ENCODE assay signal across 8 cellular contexts in genomic region chr1:30748098-30748698, GRCh38. TPM values are rescaled to one million over a fixed set of nuclear protein-coding genes. Genes with fewer than 3 reads are reported as not detected.
DNase-seq lines count a peak whose midpoint lies in the region; ATAC-seq and TF ChIP-seq lines count a peak whose summit lies in the region.

No MANE protein-coding gene starts in this region.

- H3K27me3 ChIP-seq in DND-41 (ENCODE audit: insufficient read depth, low read length, poor library complexity): no peaks in the 10 kb centered on the region
- H3K27me3 ChIP-seq in BE2C: no peaks in the 10 kb centered on the region

- H3K79me2 ChIP-seq in DND-41 (ENCODE audit: insufficient read depth, low read length): peaks cover 6% of the 10 kb centered on the region; the same call in 1 of the 2 replicates

- DNase-seq in DND-41 (peak; percentile 21), NCI-H1105 treated with DMSO at 0.1 percent for 48 hours (lab: John Stamatoyannopoulos, UW) (peak; percentile 85), BE2C (no peak)
- DNase-seq in activated naive CD8-positive, alpha-beta T cell treated with anti-CD3 and anti-CD28 coated beads for 36 hours: no peak
- no peak for DNase-seq in natural killer cell treated with Interleukin-12 subunit alpha and Interleukin-12 subunit beta and Interleukin-15 and Interleukin-18, amount 100 ng/mL, for 72 hours (ENCODE audit: low spot score)
- no peak for DNase-seq in stimulated activated CD4-positive, alpha-beta T cell treated with anti-CD3 and anti-CD28 coated beads, Interleukin-4, amount 100 ng/mL, for 4 hours

- H2AFZ ChIP-seq in DND-41 (ENCODE audit: low read depth, low read length): no peak overlapping the region

- no peak for ATAC-seq in DND-41 (ENCODE audit: insufficient read depth, low read depth)
- ATAC-seq in natural killer cell treated with Interleukin-12 subunit alpha and Interleukin-12 subunit beta and Interleukin-15 and Interleukin-18, amount 100 ng/mL, for 72 hours: no peak
- ATAC-seq in HG03039 (IDR thresholded peaks at IDR 0.05; ENCODE audit: unreplicated experiment): no peak
- no peak for ATAC-seq in GM19452 (IDR thresholded peaks at IDR 0.05; ENCODE audit: unreplicated experiment)

- H3K36me3 ChIP-seq in DND-41 (ENCODE audit: insufficient read depth, low read length): no peaks in the 10 kb centered on the region
- no peaks in the 10 kb centered on the region for H3K36me3 ChIP-seq in BE2C

- no peaks in the 10 kb centered on the region for H3K27me3 Mint-ChIP-seq in activated naive CD8-positive, alpha-beta T cell treated with anti-CD3 and anti-CD28 coated beads for 36 hours
- no peaks in the 10 kb centered on the region for H3K27me3 Mint-ChIP-seq in natural killer cell treated with Interleukin-12 subunit alpha and Interleukin-12 subunit beta and Interleukin-15 and Interleukin-18, amount 100 ng/mL, for 72 hours

- no peak overlapping the region; the same call in 1 of the 2 replicates for H3K9ac ChIP-seq in DND-41 (ENCODE audit: low read depth, low read length)

- H3K27ac ChIP-seq in DND-41 (ENCODE audit: low read length): peak overlapping the region; percentile 56; the same call in 1 of the 2 replicates

- no peaks in the 10 kb centered on the region for H4K20me1 ChIP-seq in DND-41 (ENCODE audit: insufficient read depth, low read length)

- no peaks in the 10 kb centered on the region for H3K9me3 Mint-ChIP-seq in activated naive CD8-positive, alpha-beta T cell treated with anti-CD3 and anti-CD28 coated beads for 36 hours
- H3K9me3 Mint-ChIP-seq in natural killer cell treated with Interleukin-12 subunit alpha and Interleukin-12 subunit beta and Interleukin-15 and Interleukin-18, amount 100 ng/mL, for 72 hours: no peaks in the 10 kb centered on the region

- no peak overlapping the region for H3K4me3 ChIP-seq in DND-41 (ENCODE audit: low read depth in 1 of 2, low read length in 2 of 2)
- H3K4me3 ChIP-seq in BE2C (ENCODE audit: low read depth, low read length): no peak overlapping the region

- H3K9me3 ChIP-seq in DND-41 (ENCODE audit: insufficient read depth, low read length, severe bottlenecking) (no peaks in the 10 kb centered on the region), BE2C (no peaks in the 10 kb centered on the region)

- peak overlapping the region; percentile 98 for H3K27ac Mint-ChIP-seq in activated naive CD8-positive, alpha-beta T cell treated with anti-CD3 and anti-CD28 coated beads for 36 hours
- H3K27ac Mint-ChIP-seq in natural killer cell treated with Interleukin-12 subunit alpha and Interleukin-12 subunit beta and Interleukin-15 and Interleukin-18, amount 100 ng/mL, for 72 hours: peak overlapping the region; percentile 98 to 100

- H3K4me1 ChIP-seq in DND-41 (ENCODE audit: insufficient read depth, low read length): peaks cover 71% of the 10 kb centered on the region
- no peaks in the 10 kb centered on the region for H3K4me1 ChIP-seq in BE2C

- H3K4me2 ChIP-seq in DND-41 (ENCODE audit: insufficient read depth, low read length): no peak overlapping the region

- no peak for TF ChIP-seq CTCF in DND-41 (IDR thresholded peaks at IDR 0.05; ENCODE audit: borderline replicate concordance, extremely low read depth, low read length, poor library complexity, severe bottlenecking)
- no peak for TF ChIP-seq CTCF in BE2C (IDR thresholded peaks at IDR 0.05; ENCODE audit: low read depth, low read length)

- peak overlapping the region; percentile 81 for H3K4me3 Mint-ChIP-seq in activated naive CD8-positive, alpha-beta T cell treated with anti-CD3 and anti-CD28 coated beads for 36 hours
- peak overlapping the region; percentile 81 for H3K4me3 Mint-ChIP-seq in natural killer cell treated with Interleukin-12 subunit alpha and Interleukin-12 subunit beta and Interleukin-15 and Interleukin-18, amount 100 ng/mL, for 72 hours

- H3K4me1 Mint-ChIP-seq in activated naive CD8-positive, alpha-beta T cell treated with anti-CD3 and anti-CD28 coated beads for 36 hours: peaks cover 98% of the 10 kb centered on the region
- peaks cover 89% of the 10 kb centered on the region in 2 donors for H3K4me1 Mint-ChIP-seq in natural killer cell treated with Interleukin-12 subunit alpha and Interleukin-12 subunit beta and Interleukin-15 and Interleukin-18, amount 100 ng/mL, for 72 hours (ENCODE audit: low read depth in 2 of 2)

- H3K36me3 Mint-ChIP-seq in activated naive CD8-positive, alpha-beta T cell treated with anti-CD3 and anti-CD28 coated beads for 36 hours: peaks cover 51% of the 10 kb centered on the region
- peaks cover 6% of the 10 kb centered on the region for H3K36me3 Mint-ChIP-seq in natural killer cell treated with Interleukin-12 subunit alpha and Interleukin-12 subunit beta and Interleukin-15 and Interleukin-18, amount 100 ng/mL, for 72 hours

RNA-seq across cellular contexts. Expression of gene LAPTM5, which starts 9.4 kb away (rescaled TPM):
- total RNA-seq in activated naive CD8-positive, alpha-beta T cell treated with anti-CD3 and anti-CD28 coated beads for 36 hours: 100 to 1,000 TPM; 232 to 233 TPM
- 100 to 1,000 TPM; 150 to 153 TPM for total RNA-seq in natural killer cell treated with Interleukin-12 subunit alpha and Interleukin-12 subunit beta and Interleukin-15 and Interleukin-18, amount 100 ng/mL, for 72 hours
- 0.77 TPM for polyA plus RNA-seq in BE2C (2012; ENCODE audit: insufficient read depth, insufficient read length, low read depth)

RNA-seq across cellular contexts. Expression of gene MATN1, which starts 24.8 kb away (rescaled TPM):
- total RNA-seq in activated naive CD8-positive, alpha-beta T cell treated with anti-CD3 and anti-CD28 coated beads for 36 hours: 1 to 10 TPM; 1.1 to 1.5 TPM
- 1 to 10 TPM in 1 of 2 donors, under 1 TPM in 1; 0.31 to 1.1 TPM for total RNA-seq in natural killer cell treated with Interleukin-12 subunit alpha and Interleukin-12 subunit beta and Interleukin-15 and Interleukin-18, amount 100 ng/mL, for 72 hours
- polyA plus RNA-seq in BE2C (2012; ENCODE audit: insufficient read depth, insufficient read length, low read depth): not detected

Comparison
In these comparisons a context has a peak if more than half of its experiments do, and no peak if none do; other contexts are left out.
1. DNase-seq: peak in DND-41 (single experiment) and NCI-H1105 treated with DMSO at 0.1 percent for 48 hours (single experiment); none in activated naive CD8-positive, alpha-beta T cell treated with anti-CD3 and anti-CD28 coated beads for 36 hours (single experiment), natural killer cell treated with Interleukin-12 subunit alpha and Interleukin-12 subunit beta and Interleukin-15 and Interleukin-18, amount 100 ng/mL, for 72 hours (single experiment), stimulated activated CD4-positive, alpha-beta T cell treated with anti-CD3 and anti-CD28 coated beads, Interleukin-4, amount 100 ng/mL, for 4 hours (0 of 2) and BE2C (single experiment).